Comparison of ENCODE assay signal across 23 cellular contexts in the genomic region with DNA sequence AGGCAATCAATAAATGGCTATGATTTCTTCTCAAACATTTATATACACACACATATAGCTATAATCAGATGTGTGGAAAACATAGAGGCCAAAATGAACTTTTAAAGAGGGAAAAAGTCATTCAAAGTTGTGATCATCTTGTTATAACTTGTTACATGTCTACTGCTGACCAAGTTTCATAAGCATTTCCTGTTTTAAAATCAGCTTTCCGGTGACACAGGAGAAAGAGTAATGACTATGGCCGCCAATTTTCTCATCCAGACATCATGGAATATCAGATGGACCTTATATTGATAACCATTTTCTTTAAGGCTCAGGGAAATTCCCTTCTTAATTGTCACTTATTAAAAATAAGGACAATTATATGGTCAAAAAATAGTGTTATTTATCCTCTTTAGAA.
DNase-seq lines count a peak whose midpoint lies in the region; ATAC-seq, FAIRE-seq and TF ChIP-seq lines count a peak whose summit lies in the region.
"Had no signal": no experiment of that assay in that cellular context is flagged by ENCODE, and none has a peak within 500 bp of the region (broad histone marks: within the 10 kb centered on the region; RNA-seq: fewer than 3 reads in every experiment).

No MANE protein-coding gene starts in this region.

- DNase-seq in bronchial epithelial cell (ENCODE audit: low read depth) (peak; percentile 62), fibroblast of pulmonary artery (ENCODE audit: low read depth) (peak; percentile 13), SIG-M5 treated with dmso at 0.1 percent for 504 hours (lab: John Stamatoyannopoulos, UW; ENCODE audit: unreplicated experiment) (no peak)
- no peak for DNase-seq in activated CD4-positive, alpha-beta T cell treated with anti-CD3 and anti-CD28 coated beads, Interleukin-2, amount 50 U/mL, for 4 hours
- DNase-seq: 8988T; CD4-positive, alpha-beta T cell; CD8-positive, alpha-beta memory T cell; DMS 273 treated with DMSO at 0.1 percent for 48 hours; DMS79; EL; GDM1; H9 had no signal

- H3K4me3 ChIP-seq in bronchial epithelial cell (ENCODE audit: low read depth, low read length), result no peak overlapping the region
- no peak overlapping the region for H3K4me3 ChIP-seq in fibroblast of pulmonary artery (replicated peaks; ENCODE audit: low read depth, low read length)
- H3K4me3 ChIP-seq: A549, BLaER1, GM12878, GM23338 had no signal

- no peak for TF ChIP-seq POLR2A in GM18505 (IDR thresholded peaks at IDR 0.05; ENCODE audit: borderline replicate concordance, extremely low read depth, insufficient read depth, insufficient read length)

- no peak for FAIRE-seq in bronchial epithelial cell (lab: Jason Lieb, UNC)
- FAIRE-seq: A549, D721Med, GM12878, GM18507 had no signal

- no peaks in the 10 kb centered on the region for H3K36me3 ChIP-seq in bronchial epithelial cell (ENCODE audit: control insufficient read depth, insufficient read depth, low read length)
- H3K36me3 ChIP-seq: BLaER1 had no signal

- H3K27ac ChIP-seq in 22Rv1 (peak overlapping the region; percentile 88), C4-2B (peak overlapping the region; percentile 87; the same call in 1 of the 2 replicates)
- H3K27ac ChIP-seq: A549, BLaER1 had no signal

- TF ChIP-seq CTCF in 22Rv1 (IDR thresholded peaks at IDR 0.05) (no peak), C4-2B (conservative IDR thresholded peaks at IDR 0.05) (no peak), bronchial epithelial cell (IDR thresholded peaks at IDR 0.05; ENCODE audit: insufficient read depth, low read length, severe bottlenecking) (no peak), fibroblast of pulmonary artery (IDR thresholded peaks at IDR 0.05; ENCODE audit: low read length, missing control alignments) (no peak)

- H3K27me3 ChIP-seq in bronchial epithelial cell (ENCODE audit: control insufficient read depth, insufficient read depth, low read length), result no peaks in the 10 kb centered on the region
- H3K27me3 ChIP-seq: BLaER1 had no signal

- ATAC-seq in HG03095 (IDR thresholded peaks at IDR 0.05; ENCODE audit: unreplicated experiment), result no peak
- no peak for ATAC-seq in GM18505 (IDR thresholded peaks at IDR 0.05; ENCODE audit: unreplicated experiment)
- ATAC-seq: A549, GM12878, GM23338, HCT116 had no signal

Comparison
In these comparisons a context has a peak if more than half of its experiments do, and no peak if none do; other contexts are left out.
1. DNase-seq: peak in bronchial epithelial cell (single experiment) and fibroblast of pulmonary artery (single experiment); none in SIG-M5 treated with dmso at 0.1 percent for 504 hours (single experiment) and activated CD4-positive, alpha-beta T cell treated with anti-CD3 and anti-CD28 coated beads, Interleukin-2, amount 50 U/mL, for 4 hours (0 of 2).